Comparison of ENCODE assay signal across 10 cellular contexts in the genomic region with DNA sequence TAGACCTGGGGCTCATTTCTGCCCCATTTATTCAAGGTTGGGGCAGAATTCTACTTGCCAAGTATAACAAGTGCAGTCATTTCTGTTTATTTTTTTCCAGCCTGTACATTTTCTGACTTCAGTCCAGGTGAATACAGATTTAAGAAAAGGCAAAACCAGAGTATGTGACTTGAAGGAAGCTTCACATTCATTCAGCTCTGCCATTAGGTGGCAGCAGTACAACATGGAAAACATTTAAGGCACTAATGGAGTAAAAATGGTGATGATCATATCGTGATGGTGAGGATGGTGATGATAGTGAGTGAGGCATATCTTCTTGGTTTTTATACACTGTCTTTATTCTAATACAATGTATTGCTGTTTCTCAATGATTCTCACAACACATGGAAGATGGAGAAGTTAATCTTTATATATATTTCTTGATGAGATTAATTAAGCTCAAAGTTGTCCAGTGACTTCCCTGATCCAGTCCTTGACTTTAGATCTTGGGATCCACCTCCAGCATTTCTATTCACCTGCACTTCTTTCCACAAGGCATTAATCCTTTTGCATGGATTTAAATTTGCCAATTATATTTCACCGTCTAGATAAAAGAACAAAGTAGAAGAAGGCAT.
DNase-seq lines count a peak whose midpoint lies in the region; ATAC-seq and TF ChIP-seq lines count a peak whose summit lies in the region.
"Had no signal": no experiment of that assay in that cellular context is flagged by ENCODE, and none has a peak within 500 bp of the region (broad histone marks: within the 10 kb centered on the region; RNA-seq: fewer than 3 reads in every experiment).

No MANE protein-coding gene starts in this region.

- no peak overlapping the region for H3K4me3 ChIP-seq in body of pancreas
- H3K4me3 ChIP-seq in right lobe of liver: no peak overlapping the region
- H3K4me3 ChIP-seq: mucosa of descending colon, SJSA1 had no signal

- ATAC-seq in body of pancreas (peak; percentile 70), right lobe of liver (peak; percentile 76 to 88 (median 77)), GM19397 (IDR thresholded peaks at IDR 0.05; ENCODE audit: unreplicated experiment) (no peak), GM21529 (IDR thresholded peaks at IDR 0.05; ENCODE audit: unreplicated experiment) (no peak), GM19023 (IDR thresholded peaks at IDR 0.05; ENCODE audit: unreplicated experiment) (no peak)
- ATAC-seq: mucosa of descending colon had no signal

- H3K4me1 ChIP-seq in body of pancreas (peaks cover 6% of the 10 kb centered on the region), right lobe of liver (no peaks in the 10 kb centered on the region)
- H3K4me1 ChIP-seq: SJSA1 had no signal

- 45 to 49% methylated on average over 2 of the region's 2 CpGs for WGBS in body of pancreas, 2 donors
- WGBS in right lobe of liver (ENCODE audit: insufficient coverage, low coverage, low lambda C conversion rate, missing lambda C conversion rate): 39% methylated on average over 2 of the region's 2 CpGs

- TF ChIP-seq CTCF in body of pancreas (IDR thresholded peaks at IDR 0.05): peak; percentile 35 to 79 (median 73)
- peak; percentile 63 to 80 (median 72) for TF ChIP-seq CTCF in right lobe of liver (IDR thresholded peaks at IDR 0.05)

- no peaks in the 10 kb centered on the region for H3K27me3 ChIP-seq in body of pancreas
- no peaks in the 10 kb centered on the region for H3K27me3 ChIP-seq in right lobe of liver
- H3K27me3 ChIP-seq: SJSA1 had no signal

- TF ChIP-seq POLR2A in body of pancreas (IDR thresholded peaks at IDR 0.05) (no peak), right lobe of liver (IDR thresholded peaks at IDR 0.05) (no peak)

- no peaks in the 10 kb centered on the region for H3K36me3 ChIP-seq in body of pancreas (replicated peaks in 1 of 2; ENCODE audit: insufficient read depth in 1 of 2, low read depth in 2 of 2)
- H3K36me3 ChIP-seq in right lobe of liver: no peaks in the 10 kb centered on the region
- H3K36me3 ChIP-seq: SJSA1 had no signal

- DNase-seq in DMS79 (lab: John Stamatoyannopoulos, UW) (peak; percentile 67), H4 (ENCODE audit: low spot score) (peak; percentile 52), NCI-H2171 (lab: John Stamatoyannopoulos, UW) (peak; percentile 56), body of pancreas (peak; percentile 22 to 44 (median 30)), right lobe of liver (no peak)

- H3K9me3 ChIP-seq in body of pancreas (no peaks in the 10 kb centered on the region), right lobe of liver (no peaks in the 10 kb centered on the region)
- H3K9me3 ChIP-seq: mucosa of descending colon, SJSA1 had no signal

- intact Hi-C loops in body of pancreas (cut with DNase I) (no loop called here), right lobe of liver (cut with DNase I) (no loop called here)

- H3K27ac ChIP-seq in body of pancreas: no peak overlapping the region
- no peak overlapping the region for H3K27ac ChIP-seq in right lobe of liver
- H3K27ac ChIP-seq: SJSA1 had no signal

Comparison
In these comparisons a context has a peak if more than half of its experiments do, and no peak if none do; other contexts are left out.
1. DNase-seq: peak in DMS79 (single experiment), H4 (single experiment), NCI-H2171 (single experiment) and body of pancreas (4 of 4); none in right lobe of liver (0 of 3).
2. ATAC-seq: peak in body of pancreas (single experiment) and right lobe of liver (4 of 4); none in GM19397 (single experiment), GM21529 (single experiment) and GM19023 (single experiment).